Comparison of ENCODE assay signal across 1 cellular context in the genomic region with DNA sequence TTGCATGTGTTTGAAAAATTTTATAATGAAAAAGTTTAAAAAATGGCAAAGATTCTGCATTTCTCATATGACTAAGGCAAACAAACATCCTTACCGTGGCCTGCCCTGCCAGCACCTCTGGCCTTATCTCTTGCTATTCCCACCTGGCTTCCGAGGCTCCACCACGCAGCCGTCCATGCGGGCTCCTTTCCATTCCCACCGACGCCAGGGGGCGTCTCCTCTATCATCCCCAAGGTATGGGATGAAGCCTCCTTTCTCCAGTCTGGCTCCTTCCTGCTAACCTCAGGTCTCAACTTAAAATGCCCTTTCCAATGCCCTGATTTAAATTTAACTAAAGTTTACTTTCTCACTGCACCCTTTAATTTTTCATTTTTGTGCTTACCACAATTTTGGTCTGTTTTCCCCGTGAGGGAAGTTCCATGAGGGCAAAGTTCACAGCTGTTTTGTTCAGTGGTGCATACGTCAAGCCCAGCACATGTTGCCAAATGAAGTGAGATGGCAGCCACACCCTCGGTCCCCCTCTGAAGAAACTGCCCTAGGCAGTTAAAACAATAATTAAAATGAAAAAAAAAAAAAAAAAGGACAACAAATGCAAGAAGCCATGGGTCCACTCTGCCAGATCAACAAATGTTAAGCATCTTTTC.
A peak's percentile ranks its signal among the peaks of the same experiment; 100 is the strongest.
TF ChIP-seq lines count a peak whose summit lies in the region.

No MANE protein-coding gene starts in this region.

TF ChIP-seq in HepG2, 621 proteins besides CTCF, POLR2A, EP300 and RAD21 (continued from another document and continues in another):
- TF ChIP-seq, protein P1, sequence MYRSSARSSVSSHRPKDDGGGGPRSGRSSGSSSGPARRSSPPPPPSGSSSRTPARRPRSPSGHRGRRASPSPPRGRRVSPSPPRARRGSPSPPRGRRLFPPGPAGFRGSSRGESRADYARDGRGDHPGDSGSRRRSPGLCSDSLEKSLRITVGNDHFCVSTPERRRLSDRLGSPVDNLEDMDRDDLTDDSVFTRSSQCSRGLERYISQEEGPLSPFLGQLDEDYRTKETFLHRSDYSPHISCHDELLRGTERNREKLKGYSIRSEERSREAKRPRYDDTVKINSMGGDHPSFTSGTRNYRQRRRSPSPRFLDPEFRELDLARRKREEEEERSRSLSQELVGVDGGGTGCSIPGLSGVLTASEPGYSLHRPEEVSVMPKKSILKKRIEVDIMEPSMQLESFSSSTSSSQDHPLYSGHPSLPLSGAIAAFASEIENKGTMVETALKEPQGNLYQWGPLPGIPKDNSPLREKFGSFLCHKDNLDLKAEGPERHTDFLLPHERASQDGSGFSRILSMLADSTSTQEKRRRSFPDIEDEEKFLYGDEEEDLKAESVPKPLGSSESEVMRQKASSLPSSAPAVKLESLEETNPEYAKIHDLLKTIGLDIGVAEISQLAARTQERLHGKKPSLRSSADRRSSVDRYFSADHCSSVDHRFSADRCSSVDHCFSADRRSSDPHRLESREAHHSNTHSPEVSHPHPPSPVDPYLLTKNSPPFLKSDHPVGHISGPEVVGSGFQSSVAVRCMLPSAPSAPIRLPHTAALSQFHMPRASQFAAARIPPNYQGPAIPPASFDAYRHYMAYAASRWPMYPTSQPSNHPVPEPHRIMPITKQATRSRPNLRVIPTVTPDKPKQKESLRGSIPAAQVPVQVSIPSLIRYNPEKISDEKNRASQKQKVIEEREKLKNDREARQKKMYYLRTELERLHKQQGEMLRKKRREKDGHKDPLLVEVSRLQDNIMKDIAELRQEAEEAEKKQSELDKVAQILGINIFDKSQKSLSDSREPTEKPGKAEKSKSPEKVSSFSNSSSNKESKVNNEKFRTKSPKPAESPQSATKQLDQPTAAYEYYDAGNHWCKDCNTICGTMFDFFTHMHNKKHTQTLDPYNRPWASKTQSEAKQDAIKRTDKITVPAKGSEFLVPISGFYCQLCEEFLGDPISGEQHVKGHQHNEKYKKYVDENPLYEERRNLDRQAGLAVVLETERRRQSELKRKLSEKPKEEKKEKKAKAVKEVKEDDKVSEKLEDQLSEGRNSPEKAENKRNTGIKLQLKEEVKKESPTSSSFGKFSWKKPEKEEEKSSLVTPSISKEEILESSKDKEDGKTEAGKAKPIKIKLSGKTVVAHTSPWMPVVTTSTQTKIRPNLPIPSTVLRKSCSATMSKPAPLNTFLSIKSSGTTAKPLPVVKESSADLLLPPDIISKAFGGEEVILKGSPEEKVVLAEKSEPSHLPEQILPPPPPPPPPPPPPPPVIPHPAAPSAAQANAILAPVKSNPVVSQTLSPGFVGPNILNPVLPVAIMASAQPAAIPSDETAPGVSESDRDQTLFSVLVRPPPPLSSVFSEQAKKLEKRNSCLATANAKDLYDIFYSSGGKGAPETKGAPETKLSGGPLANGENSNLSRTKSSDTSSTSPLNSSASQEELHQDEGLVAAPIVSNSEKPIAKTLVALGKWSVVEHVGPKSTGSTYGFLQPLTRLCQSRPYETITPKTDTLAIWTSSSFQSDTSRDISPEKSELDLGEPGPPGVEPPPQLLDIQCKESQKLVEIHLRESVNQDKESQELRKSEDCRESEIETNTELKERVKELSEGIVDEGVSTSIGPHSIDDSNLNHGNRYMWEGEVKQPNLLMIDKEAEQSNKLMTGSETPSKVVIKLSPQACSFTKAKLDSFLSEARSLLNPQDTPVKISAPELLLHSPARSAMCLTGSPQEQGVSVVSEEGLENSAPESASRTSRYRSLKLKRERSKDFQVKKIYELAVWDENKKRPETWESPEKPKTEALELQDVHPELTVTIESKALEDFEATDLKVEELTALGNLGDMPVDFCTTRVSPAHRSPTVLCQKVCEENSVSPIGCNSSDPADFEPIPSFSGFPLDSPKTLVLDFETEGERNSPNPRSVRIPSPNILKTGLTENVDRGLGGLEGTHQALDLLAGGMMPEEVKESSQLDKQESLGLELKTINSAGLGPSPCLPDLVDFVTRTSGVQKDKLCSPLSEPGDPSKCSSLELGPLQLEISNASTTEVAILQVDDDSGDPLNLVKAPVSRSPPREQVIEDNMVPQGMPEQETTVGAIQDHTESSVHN (CRISPR knock-in tag; IDR thresholded peaks at IDR 0.05) = no peak
- TF ChIP-seq RXRA (CRISPR knock-in tag; IDR thresholded peaks at IDR 0.05) (no peak), NRL (CRISPR knock-in tag; IDR thresholded peaks at IDR 0.05; ENCODE audit: borderline replicate concordance) (no peak), ZUFSP (CRISPR knock-in tag; IDR thresholded peaks at IDR 0.05; ENCODE audit: borderline replicate concordance) (no peak), ZFP41 (CRISPR knock-in tag; IDR thresholded peaks at IDR 0.05; ENCODE audit: borderline replicate concordance) (no peak), NCOA5 (CRISPR knock-in tag; IDR thresholded peaks at IDR 0.05) (no peak), FOXO1 (CRISPR knock-in tag; IDR thresholded peaks at IDR 0.05) (no peak), ARNTL (CRISPR knock-in tag; IDR thresholded peaks at IDR 0.05) (no peak), HBP1 (CRISPR knock-in tag; IDR thresholded peaks at IDR 0.05; ENCODE audit: low read depth) (no peak), HES4 (CRISPR knock-in tag; IDR thresholded peaks at IDR 0.05; ENCODE audit: borderline replicate concordance) (no peak), ZNF430 (CRISPR knock-in tag; IDR thresholded peaks at IDR 0.05) (no peak), NR2F6 (IDR thresholded peaks at IDR 0.05) (0 out of 2 replicates have a peak, but pooled peaks have one; percentile 19), NR2F6 (CRISPR knock-in tag; IDR thresholded peaks at IDR 0.05) (no peak), ZNF563 (CRISPR knock-in tag; IDR thresholded peaks at IDR 0.05) (no peak), CAMTA2 (CRISPR knock-in tag; IDR thresholded peaks at IDR 0.05; ENCODE audit: borderline replicate concordance) (no peak), BHLHE40 (IDR thresholded peaks at IDR 0.05; ENCODE audit: low read length) (no peak), FOSL1 (CRISPR knock-in tag; IDR thresholded peaks at IDR 0.05; ENCODE audit: borderline replicate concordance) (no peak), XRCC5 (optimal IDR thresholded peaks at IDR 0.05; ENCODE audit: low read length) (peak; percentile 82), ZNF703 (CRISPR knock-in tag; IDR thresholded peaks at IDR 0.05; ENCODE audit: borderline replicate concordance) (no peak), NFKB2 (CRISPR knock-in tag; IDR thresholded peaks at IDR 0.05; ENCODE audit: borderline replicate concordance) (no peak), ZNF782 (CRISPR knock-in tag; IDR thresholded peaks at IDR 0.05; ENCODE audit: borderline replicate concordance) (no peak), STAG1 (CRISPR knock-in tag; IDR thresholded peaks at IDR 0.05) (peak; percentile 76), KLF11 (CRISPR knock-in tag; IDR thresholded peaks at IDR 0.05) (no peak), ZNF501 (CRISPR knock-in tag; IDR thresholded peaks at IDR 0.05) (peak; percentile 42; the same call in 1 of the 2 replicates), HMG20B (CRISPR knock-in tag; conservative IDR thresholded peaks at IDR 0.05) (no peak), THAP7 (CRISPR knock-in tag; IDR thresholded peaks at IDR 0.05) (no peak)
- TF ChIP-seq, protein P2, sequence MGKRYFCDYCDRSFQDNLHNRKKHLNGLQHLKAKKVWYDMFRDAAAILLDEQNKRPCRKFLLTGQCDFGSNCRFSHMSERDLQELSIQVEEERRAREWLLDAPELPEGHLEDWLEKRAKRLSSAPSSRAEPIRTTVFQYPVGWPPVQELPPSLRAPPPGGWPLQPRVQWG (CRISPR knock-in tag; IDR thresholded peaks at IDR 0.05; ENCODE audit: borderline replicate concordance, low read depth) = no peak
- TF ChIP-seq, protein P3, sequence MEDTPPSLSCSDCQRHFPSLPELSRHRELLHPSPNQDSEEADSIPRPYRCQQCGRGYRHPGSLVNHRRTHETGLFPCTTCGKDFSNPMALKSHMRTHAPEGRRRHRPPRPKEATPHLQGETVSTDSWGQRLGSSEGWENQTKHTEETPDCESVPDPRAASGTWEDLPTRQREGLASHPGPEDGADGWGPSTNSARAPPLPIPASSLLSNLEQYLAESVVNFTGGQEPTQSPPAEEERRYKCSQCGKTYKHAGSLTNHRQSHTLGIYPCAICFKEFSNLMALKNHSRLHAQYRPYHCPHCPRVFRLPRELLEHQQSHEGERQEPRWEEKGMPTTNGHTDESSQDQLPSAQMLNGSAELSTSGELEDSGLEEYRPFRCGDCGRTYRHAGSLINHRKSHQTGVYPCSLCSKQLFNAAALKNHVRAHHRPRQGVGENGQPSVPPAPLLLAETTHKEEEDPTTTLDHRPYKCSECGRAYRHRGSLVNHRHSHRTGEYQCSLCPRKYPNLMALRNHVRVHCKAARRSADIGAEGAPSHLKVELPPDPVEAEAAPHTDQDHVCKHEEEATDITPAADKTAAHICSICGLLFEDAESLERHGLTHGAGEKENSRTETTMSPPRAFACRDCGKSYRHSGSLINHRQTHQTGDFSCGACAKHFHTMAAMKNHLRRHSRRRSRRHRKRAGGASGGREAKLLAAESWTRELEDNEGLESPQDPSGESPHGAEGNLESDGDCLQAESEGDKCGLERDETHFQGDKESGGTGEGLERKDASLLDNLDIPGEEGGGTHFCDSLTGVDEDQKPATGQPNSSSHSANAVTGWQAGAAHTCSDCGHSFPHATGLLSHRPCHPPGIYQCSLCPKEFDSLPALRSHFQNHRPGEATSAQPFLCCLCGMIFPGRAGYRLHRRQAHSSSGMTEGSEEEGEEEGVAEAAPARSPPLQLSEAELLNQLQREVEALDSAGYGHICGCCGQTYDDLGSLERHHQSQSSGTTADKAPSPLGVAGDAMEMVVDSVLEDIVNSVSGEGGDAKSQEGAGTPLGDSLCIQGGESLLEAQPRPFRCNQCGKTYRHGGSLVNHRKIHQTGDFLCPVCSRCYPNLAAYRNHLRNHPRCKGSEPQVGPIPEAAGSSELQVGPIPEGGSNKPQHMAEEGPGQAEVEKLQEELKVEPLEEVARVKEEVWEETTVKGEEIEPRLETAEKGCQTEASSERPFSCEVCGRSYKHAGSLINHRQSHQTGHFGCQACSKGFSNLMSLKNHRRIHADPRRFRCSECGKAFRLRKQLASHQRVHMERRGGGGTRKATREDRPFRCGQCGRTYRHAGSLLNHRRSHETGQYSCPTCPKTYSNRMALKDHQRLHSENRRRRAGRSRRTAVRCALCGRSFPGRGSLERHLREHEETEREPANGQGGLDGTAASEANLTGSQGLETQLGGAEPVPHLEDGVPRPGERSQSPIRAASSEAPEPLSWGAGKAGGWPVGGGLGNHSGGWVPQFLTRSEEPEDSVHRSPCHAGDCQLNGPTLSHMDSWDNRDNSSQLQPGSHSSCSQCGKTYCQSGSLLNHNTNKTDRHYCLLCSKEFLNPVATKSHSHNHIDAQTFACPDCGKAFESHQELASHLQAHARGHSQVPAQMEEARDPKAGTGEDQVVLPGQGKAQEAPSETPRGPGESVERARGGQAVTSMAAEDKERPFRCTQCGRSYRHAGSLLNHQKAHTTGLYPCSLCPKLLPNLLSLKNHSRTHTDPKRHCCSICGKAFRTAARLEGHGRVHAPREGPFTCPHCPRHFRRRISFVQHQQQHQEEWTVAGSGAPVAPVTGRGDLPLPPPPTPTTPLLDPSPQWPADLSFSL (CRISPR knock-in tag; IDR thresholded peaks at IDR 0.05) = no peak
- TF ChIP-seq, protein P4, sequence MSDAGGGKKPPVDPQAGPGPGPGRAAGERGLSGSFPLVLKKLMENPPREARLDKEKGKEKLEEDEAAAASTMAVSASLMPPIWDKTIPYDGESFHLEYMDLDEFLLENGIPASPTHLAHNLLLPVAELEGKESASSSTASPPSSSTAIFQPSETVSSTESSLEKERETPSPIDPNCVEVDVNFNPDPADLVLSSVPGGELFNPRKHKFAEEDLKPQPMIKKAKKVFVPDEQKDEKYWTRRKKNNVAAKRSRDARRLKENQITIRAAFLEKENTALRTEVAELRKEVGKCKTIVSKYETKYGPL (CRISPR knock-in tag; IDR thresholded peaks at IDR 0.05) = no peak
- TF ChIP-seq, protein P5, sequence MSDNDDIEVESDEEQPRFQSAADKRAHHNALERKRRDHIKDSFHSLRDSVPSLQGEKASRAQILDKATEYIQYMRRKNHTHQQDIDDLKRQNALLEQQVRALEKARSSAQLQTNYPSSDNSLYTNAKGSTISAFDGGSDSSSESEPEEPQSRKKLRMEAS (IDR thresholded peaks at IDR 0.05) = peak; percentile 43; the same call in 1 of the 2 replicates
